In genomic region chr6:166097914-166098522, GRCh38 we compare ENCODE assay signal across 8 cellular contexts.
A peak's percentile ranks its signal among the peaks of the same experiment; 100 is the strongest.
DNase-seq lines count a peak whose midpoint lies in the region; ATAC-seq lines count a peak whose summit lies in the region.

No MANE protein-coding gene starts in this region.

- no peaks in the 10 kb centered on the region for H3K9me3 ChIP-seq in SJSA1 (replicated peaks)

- no peak overlapping the region for H3K27ac ChIP-seq in SJSA1
- no peak overlapping the region for H3K27ac ChIP-seq in rectal smooth muscle tissue (ENCODE audit: low read depth, low read length)

- DNase-seq in Right ventricle myocardium inferior (ENCODE audit: missing footprints) = peak; percentile 83
- no peak for DNase-seq in cardiac septum (ENCODE audit: low spot score)
- DNase-seq in SJSA1 (ENCODE audit: low read depth in 1 of 2, low spot score in 2 of 2) = peak; percentile 65 to 78
- DNase-seq in amygdala (lab: John Stamatoyannopoulos, UW) = peak in 42 of 56 donors; percentile 3 to 78 (median 24)
- DNase-seq in hippocampal formation (lab: John Stamatoyannopoulos, UW) = peak; percentile 11 to 18
- no peak for DNase-seq in DMS153 (lab: John Stamatoyannopoulos, UW)

- H3K36me3 ChIP-seq in SJSA1 (no peaks in the 10 kb centered on the region), rectal smooth muscle tissue (ENCODE audit: control insufficient read depth, insufficient read depth, low read length) (no peaks in the 10 kb centered on the region)

- no peak overlapping the region for H3K9ac ChIP-seq in rectal smooth muscle tissue (ENCODE audit: low read length)

- peak overlapping the region; percentile 26 for H3K4me3 ChIP-seq in SJSA1
- H3K4me3 ChIP-seq in rectal smooth muscle tissue (ENCODE audit: low read length) = peak overlapping the region; percentile 44

- intact Hi-C loops in Right ventricle myocardium inferior (cut with DNase I) = loop anchor here (2.0 to 5.0 kb wide), 3 partner anchors 91 to 213 kb away; no protein-coding TSS in a partner anchor
- intact Hi-C loops in cardiac septum (cut with DNase I) = loop anchor here (2.0 to 10.0 kb wide), 2 partner anchors 113 to 207 kb away; no protein-coding TSS in a partner anchor

- H3K4me1 ChIP-seq in SJSA1 (replicated peaks) (no peaks in the 10 kb centered on the region), rectal smooth muscle tissue (ENCODE audit: control insufficient read depth, insufficient read depth, low read length) (no peaks in the 10 kb centered on the region)

- ATAC-seq in Right ventricle myocardium inferior (peak; percentile 89), HG03108 (IDR thresholded peaks at IDR 0.05; ENCODE audit: unreplicated experiment) (peak; percentile 63)

- H3K27me3 ChIP-seq in SJSA1 (replicated peaks) (no peaks in the 10 kb centered on the region; the same call in 1 of the 2 replicates), rectal smooth muscle tissue (ENCODE audit: control insufficient read depth, insufficient read depth, low read length) (no peaks in the 10 kb centered on the region)

Comparison
In these comparisons a context has a peak if more than half of its experiments do, and no peak if none do; other contexts are left out.
1. DNase-seq: peak in Right ventricle myocardium inferior (single experiment), SJSA1 (2 of 2), amygdala (42 of 56) and hippocampal formation (2 of 2); none in cardiac septum (single experiment) and DMS153 (single experiment).